ENCODE assay signal across 20 cellular contexts in the genomic region with DNA sequence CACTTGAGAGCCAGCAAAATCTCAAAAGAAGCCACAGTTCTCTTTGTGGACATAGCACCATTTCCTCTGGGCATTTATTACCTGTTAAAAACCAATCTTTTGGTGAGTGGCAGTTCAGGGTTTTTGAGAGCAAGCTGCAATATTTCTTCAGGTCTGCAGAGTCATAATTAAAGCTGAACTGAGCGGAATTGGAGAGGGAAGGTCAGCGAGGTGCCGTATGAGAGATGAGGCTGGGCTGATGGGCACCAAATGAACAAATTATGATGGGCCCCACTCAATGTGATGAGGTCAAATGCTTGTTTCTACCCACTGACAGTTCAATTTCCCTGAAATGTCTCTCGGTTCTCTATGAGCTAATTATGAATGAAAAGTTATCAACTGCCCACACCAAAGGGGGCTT.
DNase-seq lines count a peak whose midpoint lies in the region; TF ChIP-seq lines count a peak whose summit lies in the region.
"Had no signal": no experiment of that assay in that cellular context is flagged by ENCODE, and none has a peak within 500 bp of the region (broad histone marks: within the 10 kb centered on the region; RNA-seq: fewer than 3 reads in every experiment).

No MANE protein-coding gene starts in this region.

- CTCF ChIA-PET in HEK293 (lab: Yijun Ruan, JAX), result interaction anchor here (0.8 to 2.2 kb wide), 3 partner anchors 9 to 198 kb away, joined by 3 to 5 read pairs (median 3); no protein-coding TSS in a partner anchor

- TF ChIP-seq CTCF in HEK293 (tag by site-specific recombination; IDR thresholded peaks at IDR 0.05) (no peak), right atrium auricular region (IDR thresholded peaks at IDR 0.05) (no peak)

- H3K4me1 ChIP-seq in HEK293 (ENCODE audit: control insufficient read depth, insufficient read depth, low read length), result peaks cover 6% of the 10 kb centered on the region
- H3K4me1 ChIP-seq in right atrium auricular region, result no peaks in the 10 kb centered on the region
- no peaks in the 10 kb centered on the region for H3K4me1 ChIP-seq in SJCRH30
- H3K4me1 ChIP-seq: BLaER1, Caco-2 had no signal

- POLR2A ChIA-PET in HEK293 (lab: Yijun Ruan, JAX), result no interaction called here

- H3K27ac ChIP-seq in HEK293 (ENCODE audit: extremely low read depth, low read depth, low read length), result no peak overlapping the region
- no peak overlapping the region for H3K27ac ChIP-seq in right atrium auricular region
- no peak overlapping the region for H3K27ac ChIP-seq in SJCRH30
- H3K27ac ChIP-seq: 22Rv1, BLaER1, C4-2B, GM23248 had no signal

- H3K36me3 ChIP-seq in HEK293 (ENCODE audit: control insufficient read depth in 2 of 2, insufficient read depth in 1 of 2, low read length in 2 of 2), result no peaks in the 10 kb centered on the region
- H3K36me3 ChIP-seq in right atrium auricular region, result no peaks in the 10 kb centered on the region
- no peaks in the 10 kb centered on the region for H3K36me3 ChIP-seq in SJCRH30

- H3K9me3 ChIP-seq in HEK293 (ENCODE audit: control insufficient read depth, insufficient read depth, low read depth, low read length), result no peaks in the 10 kb centered on the region
- peaks cover 0 to 9% of the 10 kb centered on the region in 2 donors for H3K9me3 ChIP-seq in right atrium auricular region
- peaks cover 3% of the 10 kb centered on the region; the same call in 1 of the 2 replicates for H3K9me3 ChIP-seq in SJCRH30 (replicated peaks)

- H3K4me3 ChIP-seq in HEK293 (ENCODE audit: low read depth, low read length) (no peak overlapping the region), right atrium auricular region (no peak overlapping the region), SJCRH30 (no peak overlapping the region)
- H3K4me3 ChIP-seq: BLaER1, GM23248 had no signal

- H3K27me3 ChIP-seq in right atrium auricular region, result no peaks in the 10 kb centered on the region
- no peaks in the 10 kb centered on the region for H3K27me3 ChIP-seq in SJCRH30
- H3K27me3 ChIP-seq: BLaER1 had no signal

- peak in 2 of 3 experiments; percentile 44 to 84 for DNase-seq in NCI-H1417 (lab: John Stamatoyannopoulos, UW)
- DNase-seq in NCI-H1417 treated with DMSO at 0.1 percent for 48 hours (lab: John Stamatoyannopoulos, UW), result no peak
- peak; percentile 61 for DNase-seq in NCI-H2227 (lab: John Stamatoyannopoulos, UW; ENCODE audit: unreplicated experiment)
- peak; percentile 91 for DNase-seq in NCI-H748 (lab: John Stamatoyannopoulos, UW; ENCODE audit: unreplicated experiment)
- no peak for DNase-seq in right atrium auricular region (ENCODE audit: low spot score)
- no peak for DNase-seq in NCI-H446 treated with DMSO at 0.1 percent for 48 hours (lab: John Stamatoyannopoulos, UW)
- DNase-seq in SJCRH30, result no peak
- DNase-seq: Caco-2; CD4-positive, CD25-positive, alpha-beta regulatory T cell; CD8-positive, alpha-beta T cell; DMS153; DND-41; GM23248; H7; HCEC 1CT; HFFc6 had no signal

TF ChIP-seq in HEK293, 187 proteins besides CTCF, POLR2A, EP300 and RAD21 (continues in another document):
- no peak for TF ChIP-seq ZNF837 (tag by site-specific recombination; IDR thresholded peaks at IDR 0.05)
- no peak for TF ChIP-seq ZNF664 (tag by site-specific recombination; IDR thresholded peaks at IDR 0.05)
- TF ChIP-seq ZNF223 (tag by site-specific recombination; IDR thresholded peaks at IDR 0.05), result no peak
- TF ChIP-seq MZF1 (tag by site-specific recombination; IDR thresholded peaks at IDR 0.05; ENCODE audit: borderline replicate concordance), result no peak
- no peak for TF ChIP-seq ZNF239 (tag by site-specific recombination; IDR thresholded peaks at IDR 0.05)
- TF ChIP-seq SETDB1 (IDR thresholded peaks at IDR 0.05; ENCODE audit: insufficient read length, low read length), result no peak
- TF ChIP-seq ZNF544 (tag by site-specific recombination; IDR thresholded peaks at IDR 0.05), result no peak
- no peak for TF ChIP-seq ZSCAN30 (tag by site-specific recombination; IDR thresholded peaks at IDR 0.05)
- TF ChIP-seq, protein P1, sequence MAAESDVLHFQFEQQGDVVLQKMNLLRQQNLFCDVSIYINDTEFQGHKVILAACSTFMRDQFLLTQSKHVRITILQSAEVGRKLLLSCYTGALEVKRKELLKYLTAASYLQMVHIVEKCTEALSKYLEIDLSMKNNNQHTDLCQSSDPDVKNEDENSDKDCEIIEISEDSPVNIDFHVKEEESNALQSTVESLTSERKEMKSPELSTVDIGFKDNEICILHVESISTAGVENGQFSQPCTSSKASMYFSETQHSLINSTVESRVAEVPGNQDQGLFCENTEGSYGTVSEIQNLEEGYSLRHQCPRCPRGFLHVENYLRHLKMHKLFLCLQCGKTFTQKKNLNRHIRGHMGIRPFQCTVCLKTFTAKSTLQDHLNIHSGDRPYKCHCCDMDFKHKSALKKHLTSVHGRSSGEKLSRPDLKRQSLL (tag by site-specific recombination; IDR thresholded peaks at IDR 0.05), result no peak
- TF ChIP-seq, protein P2, sequence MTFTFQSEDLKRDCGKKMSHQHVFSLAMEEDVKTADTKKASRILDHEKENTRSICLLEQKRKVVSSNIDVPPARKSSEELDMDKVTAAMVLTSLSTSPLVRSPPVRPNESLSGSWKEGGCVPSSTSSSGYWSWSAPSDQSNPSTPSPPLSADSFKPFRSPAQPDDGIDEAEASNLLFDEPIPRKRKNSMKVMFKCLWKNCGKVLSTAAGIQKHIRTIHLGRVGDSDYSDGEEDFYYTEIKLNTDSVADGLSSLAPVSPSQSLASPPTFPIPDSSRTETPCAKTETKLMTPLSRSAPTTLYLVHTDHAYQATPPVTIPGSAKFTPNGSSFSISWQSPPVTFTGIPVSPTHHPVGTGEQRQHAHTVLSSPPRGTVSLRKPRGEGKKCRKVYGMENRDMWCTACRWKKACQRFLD (tag by site-specific recombination; IDR thresholded peaks at IDR 0.05), result no peak
- 0 out of 2 replicates have a peak, but pooled peaks have one; percentile 32 for TF ChIP-seq ZFP69B (tag by site-specific recombination; IDR thresholded peaks at IDR 0.05)
- TF ChIP-seq, protein P3, sequence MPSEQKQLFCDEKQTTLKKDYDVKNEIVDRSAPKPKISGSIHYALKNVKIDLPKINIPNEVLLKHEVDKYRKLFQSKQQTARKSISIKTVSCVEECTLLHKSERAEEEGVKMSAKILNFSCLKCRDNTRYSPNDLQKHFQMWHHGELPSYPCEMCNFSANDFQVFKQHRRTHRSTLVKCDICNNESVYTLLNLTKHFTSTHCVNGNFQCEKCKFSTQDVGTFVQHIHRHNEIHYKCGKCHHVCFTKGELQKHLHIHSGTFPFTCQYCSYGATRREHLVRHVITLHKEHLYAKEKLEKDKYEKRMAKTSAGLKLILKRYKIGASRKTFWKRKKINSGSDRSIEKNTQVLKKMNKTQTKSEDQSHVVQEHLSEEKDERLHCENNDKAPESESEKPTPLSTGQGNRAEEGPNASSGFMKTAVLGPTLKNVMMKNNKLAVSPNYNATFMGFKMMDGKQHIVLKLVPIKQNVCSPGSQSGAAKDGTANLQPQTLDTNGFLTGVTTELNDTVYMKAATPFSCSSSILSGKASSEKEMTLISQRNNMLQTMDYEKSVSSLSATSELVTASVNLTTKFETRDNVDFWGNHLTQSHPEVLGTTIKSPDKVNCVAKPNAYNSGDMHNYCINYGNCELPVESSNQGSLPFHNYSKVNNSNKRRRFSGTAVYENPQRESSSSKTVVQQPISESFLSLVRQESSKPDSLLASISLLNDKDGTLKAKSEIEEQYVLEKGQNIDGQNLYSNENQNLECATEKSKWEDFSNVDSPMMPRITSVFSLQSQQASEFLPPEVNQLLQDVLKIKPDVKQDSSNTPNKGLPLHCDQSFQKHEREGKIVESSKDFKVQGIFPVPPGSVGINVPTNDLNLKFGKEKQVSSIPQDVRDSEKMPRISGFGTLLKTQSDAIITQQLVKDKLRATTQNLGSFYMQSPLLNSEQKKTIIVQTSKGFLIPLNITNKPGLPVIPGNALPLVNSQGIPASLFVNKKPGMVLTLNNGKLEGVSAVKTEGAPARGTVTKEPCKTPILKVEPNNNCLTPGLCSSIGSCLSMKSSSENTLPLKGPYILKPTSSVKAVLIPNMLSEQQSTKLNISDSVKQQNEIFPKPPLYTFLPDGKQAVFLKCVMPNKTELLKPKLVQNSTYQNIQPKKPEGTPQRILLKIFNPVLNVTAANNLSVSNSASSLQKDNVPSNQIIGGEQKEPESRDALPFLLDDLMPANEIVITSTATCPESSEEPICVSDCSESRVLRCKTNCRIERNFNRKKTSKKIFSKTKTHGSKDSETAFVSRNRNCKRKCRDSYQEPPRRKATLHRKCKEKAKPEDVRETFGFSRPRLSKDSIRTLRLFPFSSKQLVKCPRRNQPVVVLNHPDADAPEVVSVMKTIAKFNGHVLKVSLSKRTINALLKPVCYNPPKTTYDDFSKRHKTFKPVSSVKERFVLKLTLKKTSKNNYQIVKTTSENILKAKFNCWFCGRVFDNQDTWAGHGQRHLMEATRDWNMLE (tag by site-specific recombination; conservative IDR thresholded peaks at IDR 0.05; ENCODE audit: low read depth), result no peak
- TF ChIP-seq, protein P4, sequence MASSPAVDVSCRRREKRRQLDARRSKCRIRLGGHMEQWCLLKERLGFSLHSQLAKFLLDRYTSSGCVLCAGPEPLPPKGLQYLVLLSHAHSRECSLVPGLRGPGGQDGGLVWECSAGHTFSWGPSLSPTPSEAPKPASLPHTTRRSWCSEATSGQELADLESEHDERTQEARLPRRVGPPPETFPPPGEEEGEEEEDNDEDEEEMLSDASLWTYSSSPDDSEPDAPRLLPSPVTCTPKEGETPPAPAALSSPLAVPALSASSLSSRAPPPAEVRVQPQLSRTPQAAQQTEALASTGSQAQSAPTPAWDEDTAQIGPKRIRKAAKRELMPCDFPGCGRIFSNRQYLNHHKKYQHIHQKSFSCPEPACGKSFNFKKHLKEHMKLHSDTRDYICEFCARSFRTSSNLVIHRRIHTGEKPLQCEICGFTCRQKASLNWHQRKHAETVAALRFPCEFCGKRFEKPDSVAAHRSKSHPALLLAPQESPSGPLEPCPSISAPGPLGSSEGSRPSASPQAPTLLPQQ (tag by site-specific recombination; IDR thresholded peaks at IDR 0.05), result peak; percentile 58
- TF ChIP-seq OSR2 (tag by site-specific recombination; IDR thresholded peaks at IDR 0.05), result no peak
- TF ChIP-seq ZXDB (tag by site-specific recombination; IDR thresholded peaks at IDR 0.05), result no peak
- TF ChIP-seq ZNF140 (tag by site-specific recombination; IDR thresholded peaks at IDR 0.05), result peak; percentile 92; the same call in 1 of the 2 replicates
- TF ChIP-seq ZNF530 (tag by site-specific recombination; IDR thresholded peaks at IDR 0.05; ENCODE audit: low read depth), result no peak

Comparison
In these comparisons a context has a peak if more than half of its experiments do, and no peak if none do; other contexts are left out.
1. DNase-seq: peak in NCI-H1417 (2 of 3), NCI-H2227 (single experiment) and NCI-H748 (single experiment); none in NCI-H1417 treated with DMSO at 0.1 percent for 48 hours (single experiment), right atrium auricular region (single experiment), NCI-H446 treated with DMSO at 0.1 percent for 48 hours (single experiment) and SJCRH30 (0 of 2).